8 cellular contexts compared by ENCODE assay signal in genomic region chr22:18091916-18092526, GRCh38. TPM values are rescaled to one million over a fixed set of nuclear protein-coding genes. Genes with fewer than 3 reads are reported as not detected.
A peak's percentile ranks its signal among the peaks of the same experiment; 100 is the strongest.
DNase-seq lines count a peak whose midpoint lies in the region; ATAC-seq and TF ChIP-seq lines count a peak whose summit lies in the region.

No MANE protein-coding gene starts in this region.

- H3K27me3 ChIP-seq in endodermal cell (ENCODE audit: control insufficient read depth, insufficient read depth, low read length, poor library complexity, severe bottlenecking) (no peaks in the 10 kb centered on the region), PC-9 (ENCODE audit: insufficient read depth, low read depth) (no peaks in the 10 kb centered on the region), neural progenitor cell (no peaks in the 10 kb centered on the region)

- no peaks in the 10 kb centered on the region for H3K9me3 ChIP-seq in T-helper 17 cell (ENCODE audit: control insufficient read depth, low read length, poor library complexity, severe bottlenecking)
- peaks cover 4% of the 10 kb centered on the region for H3K9me3 ChIP-seq in endodermal cell (ENCODE audit: control insufficient read depth, low read length)
- H3K9me3 ChIP-seq in PC-9 (ENCODE audit: insufficient read depth, low read depth) = no peaks in the 10 kb centered on the region
- no peaks in the 10 kb centered on the region for H3K9me3 ChIP-seq in neural progenitor cell (ENCODE audit: low read depth)

- H3F3A ChIP-seq in PC-9 (ENCODE audit: insufficient read depth, low read depth) (no peaks in the 10 kb centered on the region), neural progenitor cell (ENCODE audit: low read depth) (no peaks in the 10 kb centered on the region)

- TF ChIP-seq CTCF in endodermal cell (conservative IDR thresholded peaks at IDR 0.05) (no peak), PC-9 (conservative IDR thresholded peaks at IDR 0.05) (no peak), WTC11 (IDR thresholded peaks at IDR 0.05) (no peak), neural progenitor cell (IDR thresholded peaks at IDR 0.05) (no peak)

- POLR2A ChIA-PET in naive thymus-derived CD8-positive, alpha-beta T cell (lab: Charles Lee) = no interaction called here
- POLR2A ChIA-PET in PC-9 (lab: Charles Lee; ENCODE audit: unreplicated experiment) = no interaction called here
- POLR2A ChIA-PET in WTC11 (lab: Charles Lee) = no interaction called here

- H2AFZ ChIP-seq in PC-9 = no peak overlapping the region
- no peak overlapping the region for H2AFZ ChIP-seq in neural progenitor cell (replicated peaks)

- WGBS in endodermal cell (ENCODE audit: insufficient coverage in 1 of 2, insufficient read length in 1 of 2), 2 experiments = 94 to 95% methylated on average over 17 to 22 of the region's 22 CpGs

- peak; percentile 82 for ATAC-seq in T-helper 17 cell
- ATAC-seq in naive thymus-derived CD8-positive, alpha-beta T cell = peak in 1 of 2 donors; percentile 23
- no peak for ATAC-seq in WTC11

- no peak overlapping the region for H3K9ac ChIP-seq in endodermal cell (ENCODE audit: extremely low read depth, low read length, poor library complexity, severe bottlenecking)
- no peak overlapping the region for H3K9ac ChIP-seq in neural progenitor cell

- H3K79me2 ChIP-seq in PC-9 (ENCODE audit: low read depth) (no peaks in the 10 kb centered on the region), neural progenitor cell (ENCODE audit: low read depth) (no peaks in the 10 kb centered on the region)

- peaks cover 28% of the 10 kb centered on the region for H3K4me1 Mint-ChIP-seq in T-helper 17 cell
- H3K4me1 Mint-ChIP-seq in endodermal cell = no peaks in the 10 kb centered on the region
- H3K4me1 Mint-ChIP-seq in naive thymus-derived CD8-positive, alpha-beta T cell = peaks cover 0 to 8% (median 5%) of the 10 kb centered on the region in 4 donors
- no peaks in the 10 kb centered on the region for H3K4me1 Mint-ChIP-seq in WTC11
- peaks cover 5% of the 10 kb centered on the region for H3K4me1 Mint-ChIP-seq in neural progenitor cell

- H3K4me1 ChIP-seq in endodermal cell (ENCODE audit: control insufficient read depth, insufficient read depth, low read length) (no peaks in the 10 kb centered on the region), PC-9 (replicated peaks; ENCODE audit: insufficient read depth) (no peaks in the 10 kb centered on the region), neural progenitor cell (no peaks in the 10 kb centered on the region)

- H3K36me3 Mint-ChIP-seq in T-helper 17 cell (ENCODE audit: low read depth) (peaks cover 5% of the 10 kb centered on the region), endodermal cell (ENCODE audit: low read depth) (peaks cover 65% of the 10 kb centered on the region), WTC11 (peaks cover 47% of the 10 kb centered on the region), neural progenitor cell (peaks cover 12% of the 10 kb centered on the region)
- H3K36me3 Mint-ChIP-seq in naive thymus-derived CD8-positive, alpha-beta T cell = peaks cover 9 to 85% (median 9%) of the 10 kb centered on the region in 3 donors

- H3K27ac Mint-ChIP-seq in T-helper 17 cell (peak overlapping the region; percentile 99), endodermal cell (peak overlapping the region; percentile 6), WTC11 (no peak overlapping the region), neural progenitor cell (no peak overlapping the region)
- peak overlapping the region in 9 of 10 donors; percentile 6 to 95 (median 73) for H3K27ac Mint-ChIP-seq in naive thymus-derived CD8-positive, alpha-beta T cell

- H4K20me1 ChIP-seq in PC-9 (ENCODE audit: insufficient read depth) = no peaks in the 10 kb centered on the region
- H4K20me1 ChIP-seq in neural progenitor cell (ENCODE audit: low read depth) = no peaks in the 10 kb centered on the region

- CTCF ChIA-PET in PC-9 (lab: Charles Lee) (no interaction called here), WTC11 (lab: Charles Lee) (interaction anchor here (0.5 kb wide), 1 partner anchor 60 kb away, joined by 3 read pairs; no protein-coding TSS in a partner anchor)

- peaks cover 40% of the 10 kb centered on the region for H3K36me3 ChIP-seq in endodermal cell (ENCODE audit: control insufficient read depth, insufficient read depth, low read length)
- H3K36me3 ChIP-seq in PC-9 (ENCODE audit: low read depth) = no peaks in the 10 kb centered on the region
- H3K36me3 ChIP-seq in neural progenitor cell = no peaks in the 10 kb centered on the region

- no peaks in the 10 kb centered on the region for H3K9me3 Mint-ChIP-seq in endodermal cell
- H3K9me3 Mint-ChIP-seq in naive thymus-derived CD8-positive, alpha-beta T cell = no peaks in the 10 kb centered on the region
- H3K9me3 Mint-ChIP-seq in WTC11 = peaks cover 3% of the 10 kb centered on the region; the same call in 1 of the 2 replicates
- no peaks in the 10 kb centered on the region for H3K9me3 Mint-ChIP-seq in neural progenitor cell

- H3K4me2 ChIP-seq in PC-9 (no peak overlapping the region), neural progenitor cell (no peak overlapping the region)

- H3K9me2 ChIP-seq in PC-9 (ENCODE audit: insufficient read depth) = no peaks in the 10 kb centered on the region

- no peaks in the 10 kb centered on the region for H3K27me3 Mint-ChIP-seq in T-helper 17 cell
- H3K27me3 Mint-ChIP-seq in endodermal cell (ENCODE audit: insufficient read depth) = no peaks in the 10 kb centered on the region
- H3K27me3 Mint-ChIP-seq in naive thymus-derived CD8-positive, alpha-beta T cell = no peaks in the 10 kb centered on the region
- H3K27me3 Mint-ChIP-seq in WTC11 (ENCODE audit: low read depth) = no peaks in the 10 kb centered on the region
- peaks cover 2% of the 10 kb centered on the region for H3K27me3 Mint-ChIP-seq in neural progenitor cell (ENCODE audit: insufficient read depth, low read depth)

- peak; percentile 86 for DNase-seq in Daoy (ENCODE audit: low read depth)
- peak in 2 of 3 donors; percentile 19 to 35 for DNase-seq in T-helper 17 cell
- DNase-seq in endodermal cell = no peak
- no peak for DNase-seq in naive thymus-derived CD8-positive, alpha-beta T cell
- DNase-seq in PC-9 = no peak
- DNase-seq in NCI-H1930 (lab: John Stamatoyannopoulos, UW) = no peak
- no peak for DNase-seq in WTC11 (ENCODE audit: low spot score)
- no peak for DNase-seq in neural progenitor cell (ENCODE audit: low spot score)

- H3K27ac ChIP-seq in endodermal cell (ENCODE audit: low read depth, low read length) = no peak overlapping the region
- no peak overlapping the region for H3K27ac ChIP-seq in PC-9
- no peak overlapping the region for H3K27ac ChIP-seq in neural progenitor cell

- H3K4me3 ChIP-seq in endodermal cell (ENCODE audit: low read length) (no peak overlapping the region), PC-9 (no peak overlapping the region), neural progenitor cell (no peak overlapping the region)

- BruUV-seq in PC-9 (replicated peaks; lab: Mats Ljungman, UMichigan) = no TSS peak

- H3K4me3 Mint-ChIP-seq in T-helper 17 cell (peak overlapping the region; percentile 92), endodermal cell (no peak overlapping the region), WTC11 (no peak overlapping the region), neural progenitor cell (no peak overlapping the region)
- H3K4me3 Mint-ChIP-seq in naive thymus-derived CD8-positive, alpha-beta T cell = peak overlapping the region in 9 of 10 donors; percentile 22 to 81 (median 56)

- intact Hi-C loops in PC-9 (cut with micrococcal nuclease; ENCODE audit: unreplicated experiment) = no loop called here

TF ChIP-seq in WTC11, 78 proteins besides CTCF, POLR2A, EP300 and RAD21 (continues in another document):
- TF ChIP-seq HMGXB4 (CRISPR knock-in tag; IDR thresholded peaks at IDR 0.05) (no peak), ZNF138 (CRISPR knock-in tag; conservative IDR thresholded peaks at IDR 0.05) (no peak)

RNA-seq across cellular contexts. Expression of gene PEX26, which starts 14.2 kb away (rescaled TPM):
- total RNA-seq in Daoy (2014; rRNA removed; shearing (Covaris generic)) = 15.4 and 20.8 TPM in 2 replicates
- total RNA-seq in T-helper 17 cell = 10 to 100 TPM; 28.4 to 37.3 TPM
- total RNA-seq in endodermal cell = 10 to 100 TPM; 43.1 to 45.7 TPM
- polyA plus RNA-seq in endodermal cell (2013, experiment 1 of 2) = 27.9 TPM
- polyA plus RNA-seq in endodermal cell (2013, experiment 2 of 2) = 24.7 TPM
- total RNA-seq in naive thymus-derived CD8-positive, alpha-beta T cell = 10 to 100 TPM; 39.3 to 41.2 TPM
- polyA plus RNA-seq in naive thymus-derived CD8-positive, alpha-beta T cell = 1 to 10 TPM; 2.6 to 4.5 (median 3.8) TPM
- 30.0 and 36.2 TPM in 2 replicates for total RNA-seq in PC-9 (2021)
- 43.0 to 52.3 TPM (median 44.8 TPM) in 3 replicates for total RNA-seq in WTC11 (2021)
- 22.9 and 36.6 TPM in 2 replicates for total RNA-seq in neural progenitor cell (ENCODE audit: low replicate concordance)

RNA-seq across cellular contexts. Expression of gene TUBA8, which starts 18.6 kb away (rescaled TPM):
- 3.3 TPM in 1 of 2 replicates, not detected in the other for total RNA-seq in Daoy (2014; rRNA removed; shearing (Covaris generic))
- 10 to 100 TPM in 1 of 2 donors, 1 to 10 TPM in 1; 2.3 to 27.0 TPM for total RNA-seq in T-helper 17 cell
- under 1 TPM; 0.58 to 0.66 TPM for total RNA-seq in endodermal cell
- 1.3 TPM for polyA plus RNA-seq in endodermal cell (2013, experiment 1 of 2)
- 1.5 TPM for polyA plus RNA-seq in endodermal cell (2013, experiment 2 of 2)
- 1 to 10 TPM; 2.9 to 3.9 TPM for total RNA-seq in naive thymus-derived CD8-positive, alpha-beta T cell
- polyA plus RNA-seq in naive thymus-derived CD8-positive, alpha-beta T cell = 1 to 10 TPM in 1 of 3 donors, under 1 TPM in 1, not detected in 1; 0.80 to 1.3 TPM
- 0.72 TPM in 1 of 2 replicates, not detected in the other for total RNA-seq in PC-9 (2021)
- 0.50 to 1.3 TPM (median 0.72 TPM) in 3 replicates for total RNA-seq in WTC11 (2021)
- 0.09 and 0.39 TPM in 2 replicates for total RNA-seq in neural progenitor cell (ENCODE audit: low replicate concordance)

RNA-seq across cellular contexts. Expression of gene USP18, which starts 57.9 kb away (rescaled TPM):
- total RNA-seq in Daoy (2014; rRNA removed; shearing (Covaris generic)) = 30.0 and 31.3 TPM in 2 replicates
- total RNA-seq in T-helper 17 cell (1 to 10 TPM; 2.1 to 3.2 TPM), endodermal cell (1 to 10 TPM; 1.3 to 1.9 TPM), PC-9 (2021) (5.8 and 6.7 TPM in 2 replicates), WTC11 (2021) (3.9 to 4.4 TPM (median 4.3 TPM) in 3 replicates), neural progenitor cell (ENCODE audit: low replicate concordance) (0.50 and 0.99 TPM in 2 replicates)
- polyA plus RNA-seq in endodermal cell (2013, experiment 1 of 2) = 2.6 TPM
- polyA plus RNA-seq in endodermal cell (2013, experiment 2 of 2) = 2.6 TPM
- 1 to 10 TPM; 2.9 to 3.9 TPM for total RNA-seq in naive thymus-derived CD8-positive, alpha-beta T cell
- polyA plus RNA-seq in naive thymus-derived CD8-positive, alpha-beta T cell = 10 to 100 TPM in 1 of 3 donors, 1 to 10 TPM in 2; 8.0 to 11.2 (median 9.1) TPM

Comparison
In these comparisons a context has a peak if more than half of its experiments do, and no peak if none do; other contexts are left out.
1. DNase-seq: peak in Daoy (single experiment) and T-helper 17 cell (2 of 3); none in endodermal cell (single experiment), naive thymus-derived CD8-positive, alpha-beta T cell (0 of 10), PC-9 (0 of 2), NCI-H1930 (0 of 2), WTC11 (single experiment) and neural progenitor cell (single experiment).
2. H3K27ac Mint-ChIP-seq: peak in T-helper 17 cell (single experiment), endodermal cell (single experiment) and naive thymus-derived CD8-positive, alpha-beta T cell (9 of 10); none in WTC11 (single experiment) and neural progenitor cell (single experiment).
3. H3K4me3 Mint-ChIP-seq: peak in T-helper 17 cell (single experiment) and naive thymus-derived CD8-positive, alpha-beta T cell (9 of 10); none in endodermal cell (single experiment), WTC11 (single experiment) and neural progenitor cell (single experiment).